8 cellular contexts compared by ENCODE assay signal in genomic region chr6:114342086-114342825, GRCh38. TPM values are rescaled to one million over a fixed set of nuclear protein-coding genes. Genes with fewer than 3 reads are reported as not detected.
A peak's percentile ranks its signal among the peaks of the same experiment; 100 is the strongest.
DNase-seq lines count a peak whose midpoint lies in the region; ATAC-seq, FAIRE-seq and TF ChIP-seq lines count a peak whose summit lies in the region.

No MANE protein-coding gene starts in this region.

- peak overlapping the region; percentile 33; the same call in 1 of the 2 replicates for H3K4me2 ChIP-seq in GM12878 (ENCODE audit: control insufficient read depth, insufficient read depth)

- 4% methylated on average over 80 of the region's 92 CpGs for WGBS in GM12878 (ENCODE audit: insufficient coverage, insufficient replicate concordance, low lambda C conversion rate, missing lambda C conversion rate)

- TF ChIP-seq RAD21 in GM12878 (IDR thresholded peaks at IDR 0.05; ENCODE audit: insufficient read depth, low read depth, low read length), result no peak

- H3K79me2 ChIP-seq in GM12878 (ENCODE audit: control insufficient read depth, insufficient read depth, low read length), result no peaks in the 10 kb centered on the region

- BruUV-seq in GM12878 (replicated peaks; lab: Mats Ljungman, UMichigan), result no TSS peak

- H3K4me3 ChIP-seq in AG09309 (ENCODE audit: control insufficient read depth, low read depth, low read length), result peak overlapping the region; percentile 50
- no peak overlapping the region for H3K4me3 ChIP-seq in GM12878

- CTCF ChIA-PET in GM12878 (lab: Yijun Ruan, JAX), result no interaction called here

- H3K4me1 ChIP-seq in GM12878 (ENCODE audit: control insufficient read depth, insufficient read depth, low read length), result no peaks in the 10 kb centered on the region

- H3K9me3 ChIP-seq in GM12878 (replicated peaks; ENCODE audit: control insufficient read depth, insufficient read depth, low read length), result no peaks in the 10 kb centered on the region

- no peak for FAIRE-seq in GM12878 (lab: Jason Lieb, UNC)

- in situ Hi-C loops in GM12878 (cut with MboI), result no loop called here

- no peaks in the 10 kb centered on the region for H4K20me1 ChIP-seq in GM12878 (ENCODE audit: control insufficient read depth, insufficient read depth)

- POLR2A ChIA-PET in GM12878 (lab: Charles Lee), result no interaction called here

- no peaks in the 10 kb centered on the region for H3K36me3 ChIP-seq in GM12878 (ENCODE audit: control insufficient read depth in 2 of 2, insufficient read depth in 2 of 2, low read length in 1 of 2)

- SMC1A ChIA-PET in GM12878 (lab: Charles Lee; ENCODE audit: uncharacterized antibody, unreplicated experiment), result interaction anchor here (0.6 kb wide), 1 partner anchor 46 kb away, joined by 3 read pairs; no protein-coding TSS in a partner anchor

- DNase-seq in AG09309 (ENCODE audit: low read depth), result no peak
- DNase-seq in HT1080 (ENCODE audit: low read depth), result peak; percentile 37
- DNase-seq in GM12878 (ENCODE audit: low read depth, low spot score), result no peak
- DNase-seq in left colon, result peak; percentile 13 to 22
- DNase-seq in superior temporal gyrus (ENCODE audit: extremely low spot score), result peak; percentile 30
- DNase-seq in stimulated activated CD4-positive, alpha-beta T cell treated with anti-CD3 and anti-CD28 coated beads, Interleukin-4, amount 100 ng/mL, for 4 hours, result no peak
- DNase-seq in activated effector memory CD4-positive, alpha-beta T cell treated with Interleukin-2 at 50 U/mL for 16 hours, result no peak

- TF ChIP-seq CTCF in AG09309 (IDR thresholded peaks at IDR 0.05; ENCODE audit: control insufficient read depth, insufficient read depth, low read depth, low read length, missing control alignments), result no peak
- TF ChIP-seq CTCF in GM12878 (IDR thresholded peaks at IDR 0.05 in 2 of 3, conservative IDR thresholded peaks at IDR 0.05 in 1 of 3; ENCODE audit: control insufficient read depth in 2 of 3, extremely low read depth in 1 of 3, insufficient read depth in 1 of 3, low read depth in 3 of 3, low read length in 3 of 3), result no peak

- no peak overlapping the region for H3K9ac ChIP-seq in GM12878 (ENCODE audit: control insufficient read depth, insufficient read depth, low read length)

- ATAC-seq in GM12878 (peak; percentile 24), left colon (peak; percentile 71), HG03378 (IDR thresholded peaks at IDR 0.05; ENCODE audit: unreplicated experiment) (no peak)

- TF ChIP-seq EP300 in GM12878 (IDR thresholded peaks at IDR 0.05; ENCODE audit: borderline replicate concordance in 1 of 2, control insufficient read depth in 1 of 2, low read depth in 2 of 2, low read length in 2 of 2), result no peak

- intact Hi-C loops in GM12878 (cut with micrococcal nuclease; ENCODE audit: unreplicated experiment) (no loop called here), left colon (cut with DNase I, micrococcal nuclease) (no loop called here)

- H2AFZ ChIP-seq in GM12878 (ENCODE audit: control insufficient read depth, low read depth, low read length), result no peak overlapping the region

- H3K27ac ChIP-seq in GM12878 (ENCODE audit: control insufficient read depth, insufficient read depth), result no peak overlapping the region

- RAD21 ChIA-PET in GM12878 (lab: Charles Lee; ENCODE audit: unreplicated experiment), result no interaction called here

- no peak for TF ChIP-seq POLR2A in GM12878 (IDR thresholded peaks at IDR 0.05; ENCODE audit: low read depth, low read length)

- H3K27me3 ChIP-seq in GM12878 (replicated peaks in 1 of 2; ENCODE audit: control insufficient read depth in 2 of 2, insufficient read depth in 2 of 2, low read length in 1 of 2), result peaks cover 10 to 19% of the 10 kb centered on the region in 2 experiments

TF ChIP-seq in GM12878, 131 proteins besides CTCF, POLR2A, EP300 and RAD21 (continues in another document):
- TF ChIP-seq NKRF (conservative IDR thresholded peaks at IDR 0.05) (no peak), SREBF1 (IDR thresholded peaks at IDR 0.05; ENCODE audit: low read length) (no peak), BRCA1 (IDR thresholded peaks at IDR 0.05; ENCODE audit: low read depth, low read length) (no peak), KLF5 (IDR thresholded peaks at IDR 0.05; ENCODE audit: partially characterized antibody) (no peak), TCF12 (IDR thresholded peaks at IDR 0.05; ENCODE audit: low read depth, low read length) (no peak), CEBPZ (IDR thresholded peaks at IDR 0.05; ENCODE audit: low read depth, low read length) (no peak)
- TF ChIP-seq, protein P1, sequence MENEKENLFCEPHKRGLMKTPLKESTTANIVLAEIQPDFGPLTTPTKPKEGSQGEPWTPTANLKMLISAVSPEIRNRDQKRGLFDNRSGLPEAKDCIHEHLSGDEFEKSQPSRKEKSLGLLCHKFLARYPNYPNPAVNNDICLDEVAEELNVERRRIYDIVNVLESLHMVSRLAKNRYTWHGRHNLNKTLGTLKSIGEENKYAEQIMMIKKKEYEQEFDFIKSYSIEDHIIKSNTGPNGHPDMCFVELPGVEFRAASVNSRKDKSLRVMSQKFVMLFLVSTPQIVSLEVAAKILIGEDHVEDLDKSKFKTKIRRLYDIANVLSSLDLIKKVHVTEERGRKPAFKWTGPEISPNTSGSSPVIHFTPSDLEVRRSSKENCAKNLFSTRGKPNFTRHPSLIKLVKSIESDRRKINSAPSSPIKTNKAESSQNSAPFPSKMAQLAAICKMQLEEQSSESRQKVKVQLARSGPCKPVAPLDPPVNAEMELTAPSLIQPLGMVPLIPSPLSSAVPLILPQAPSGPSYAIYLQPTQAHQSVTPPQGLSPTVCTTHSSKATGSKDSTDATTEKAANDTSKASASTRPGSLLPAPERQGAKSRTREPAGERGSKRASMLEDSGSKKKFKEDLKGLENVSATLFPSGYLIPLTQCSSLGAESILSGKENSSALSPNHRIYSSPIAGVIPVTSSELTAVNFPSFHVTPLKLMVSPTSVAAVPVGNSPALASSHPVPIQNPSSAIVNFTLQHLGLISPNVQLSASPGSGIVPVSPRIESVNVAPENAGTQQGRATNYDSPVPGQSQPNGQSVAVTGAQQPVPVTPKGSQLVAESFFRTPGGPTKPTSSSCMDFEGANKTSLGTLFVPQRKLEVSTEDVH (IDR thresholded peaks at IDR 0.05; ENCODE audit: low read depth, partially characterized antibody), result no peak

RNA-seq across cellular contexts. Expression of gene HS3ST5, which starts 0.6 kb away (rescaled TPM):
- total RNA-seq in HT1080 (2014; rRNA removed; shearing (Covaris generic)), result 0.18 TPM in 1 of 2 replicates, not detected in the other
- 0.07 and 0.10 TPM in 2 replicates for polyA plus RNA-seq in HT1080 (2015; cell fraction: cytosol; rRNA removed)
- 0.08 and 0.10 TPM in 2 replicates for polyA plus RNA-seq in HT1080 (2015; cell fraction: nucleus; rRNA removed)
- not detected in 2 replicates for total RNA-seq in GM12878 (2013; cell fraction: nucleolus; rRNA removed)
- not detected in 2 replicates for total RNA-seq in GM12878 (2014; rRNA removed)
- total RNA-seq in GM12878 (2014; rRNA removed; fragmentation: Illumina TruSeq; extraction: Trizol), result not detected in 2 replicates
- not detected in 2 replicates for total RNA-seq in GM12878 (2021)
- polyA plus RNA-seq in GM12878 (2011; ENCODE audit: low read depth), result not detected
- not detected in 2 replicates for polyA plus RNA-seq in GM12878 (2011; rRNA removed)
- not detected in 2 replicates for polyA plus RNA-seq in GM12878 (2011; cell fraction: cytosol; rRNA removed)
- polyA plus RNA-seq in GM12878 (2011; cell fraction: nucleus; rRNA removed), result not detected in 2 replicates
- not detected in 2 replicates for polyA plus RNA-seq in GM12878 (2012)
- not detected in 2 replicates for polyA plus RNA-seq in GM12878 (2014; fragmentation: Illumina TruSeq; extraction: Trizol)
- polyA plus RNA-seq in GM12878 (2014; fragmentation: Nextera tagmentation; extraction: Ambion mirVana), result not detected
- polyA plus RNA-seq in GM12878 (2014; rRNA removed), result 0.04 TPM in 1 of 2 replicates, not detected in the other
- polyA plus RNA-seq in GM12878 (2016; fragmentation: Nextera tagmentation; extraction: Ambion mirVana), result not detected
- polyA minus RNA-seq in GM12878 (2011; rRNA and poly(A)+ RNA removed), result not detected in 2 replicates
- polyA minus RNA-seq in GM12878 (2011; cell fraction: cytosol; rRNA and poly(A)+ RNA removed), result not detected in 2 replicates
- not detected in 2 replicates for polyA minus RNA-seq in GM12878 (2011; cell fraction: nucleus; rRNA and poly(A)+ RNA removed)
- total RNA-seq in left colon, result under 1 TPM in 1 of 2 donors, not detected in 1; 0.20 TPM

Comparison
In these comparisons a context has a peak if more than half of its experiments do, and no peak if none do; other contexts are left out.
1. DNase-seq: peak in HT1080 (single experiment), left colon (2 of 2) and superior temporal gyrus (single experiment); none in AG09309 (single experiment), GM12878 (single experiment), stimulated activated CD4-positive, alpha-beta T cell treated with anti-CD3 and anti-CD28 coated beads, Interleukin-4, amount 100 ng/mL, for 4 hours (0 of 2) and activated effector memory CD4-positive, alpha-beta T cell treated with Interleukin-2 at 50 U/mL for 16 hours (single experiment).